7 cellular contexts compared by ENCODE assay signal in the genomic region with DNA sequence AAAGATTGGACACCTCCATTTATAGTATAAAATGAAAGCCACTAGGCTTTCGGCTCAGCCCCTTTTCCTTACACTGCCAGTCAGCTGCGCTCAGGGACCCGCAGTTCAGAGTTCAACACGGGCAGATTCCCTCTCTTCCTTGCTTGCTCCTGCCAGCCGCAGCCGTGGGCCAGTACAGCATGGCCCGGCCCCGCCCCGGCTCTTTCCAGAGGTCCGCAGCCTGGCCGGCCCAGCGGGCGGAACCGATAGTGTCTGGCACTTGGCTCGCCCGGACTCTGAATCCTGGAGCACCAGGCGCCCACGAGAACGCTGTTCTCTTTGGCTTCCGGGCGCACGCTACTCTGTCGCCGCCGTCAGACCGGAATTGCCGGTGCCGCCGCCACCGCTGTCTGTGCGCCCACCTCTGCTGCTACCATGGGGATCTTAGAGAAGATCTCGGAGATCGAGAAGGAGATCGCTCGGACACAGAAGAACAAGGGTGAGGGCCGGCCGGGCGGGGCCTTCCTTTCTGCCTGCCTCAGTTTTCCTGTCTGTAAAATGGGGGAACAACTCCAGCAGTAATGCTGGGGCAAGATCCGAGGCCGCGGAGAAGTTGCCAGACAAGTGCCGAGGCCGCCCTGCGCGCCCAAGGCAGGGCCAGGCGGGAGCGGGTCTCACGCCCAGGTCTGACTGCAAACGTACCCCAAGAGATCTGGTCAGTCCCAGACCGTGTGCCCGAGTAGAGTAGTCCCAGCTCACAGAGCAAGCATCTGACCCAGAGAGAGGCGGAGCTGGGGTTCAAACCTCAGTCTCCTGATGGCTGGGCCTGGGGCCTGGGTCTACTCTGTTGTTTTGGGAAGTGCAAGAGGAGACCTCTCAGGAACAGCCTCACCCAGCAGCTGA. TPM values are rescaled to one million over a fixed set of nuclear protein-coding genes. Genes with fewer than 3 reads are reported as not detected.
A peak's percentile ranks its signal among the peaks of the same experiment; 100 is the strongest.
DNase-seq lines count a peak whose midpoint lies in the region; ATAC-seq and TF ChIP-seq lines count a peak whose summit lies in the region.

TSS of gene DRG2 (plus strand) at position 339 of the 882 bp plus-strand sequence. CDS start at position 415, 76 bp downstream.

- in situ Hi-C loops in gastrocnemius medialis (cut with MboI; ENCODE audit: low sequenced_read_pairs in 4 of 4), result no loop called here

- peaks cover 8% of the 10 kb centered on the region for H3K27me3 Mint-ChIP-seq in brain

- H3K36me3 Mint-ChIP-seq in brain, result peaks cover 10% of the 10 kb centered on the region

- intact Hi-C loops in gastrocnemius medialis (cut with DNase I; ENCODE audit: low total_unique reads), result loop anchor here (2.0 kb wide), 1 partner anchor 227 kb away; the partner anchor contains the start of genes SMCR8 and TOP3A

- no peak within 1 kb of the TSS for H3K27ac ChIP-seq in iPS DF 6.9 (ENCODE audit: low read length)
- peak within 1 kb of the TSS; percentile 81 to 85 (median 84) for H3K27ac ChIP-seq in gastrocnemius medialis

- peaks cover 0 to 5% (median 0%) of the 10 kb centered on the region in 5 experiments for H3K9me3 Mint-ChIP-seq in brain

- peaks cover 27% of the 10 kb centered on the region for H3K4me1 Mint-ChIP-seq in brain

- H3K4me3 ChIP-seq in iPS DF 6.9 (ENCODE audit: low read length) (peak within 1 kb of the TSS; percentile 61; the same call in 1 of the 2 replicates), gastrocnemius medialis (peak within 1 kb of the TSS; percentile 70 to 80 (median 71))

- no CpG with 5 or more reads among the region's 52 CpGs for WGBS in iPS DF 6.9 (ENCODE audit: insufficient coverage, insufficient read length)

- TF ChIP-seq CTCF in brain (conservative IDR thresholded peaks at IDR 0.05) (peak in 1 of 2 experiments; percentile 25), gastrocnemius medialis (IDR thresholded peaks at IDR 0.05 in 4 of 5, conservative IDR thresholded peaks at IDR 0.05 in 1 of 5) (peak in 4 of 5 experiments; percentile 15 to 28 (median 20))

- H3K27me3 ChIP-seq in iPS DF 6.9 (ENCODE audit: control insufficient read depth, insufficient read depth, low read length), result no peaks in the 10 kb centered on the region
- no peaks in the 10 kb centered on the region for H3K27me3 ChIP-seq in gastrocnemius medialis

- DNase-seq in NCI-H2107 treated with DMSO at 0.1 percent for 48 hours (lab: John Stamatoyannopoulos, UW; ENCODE audit: unreplicated experiment) (peak; percentile 18), UCSD-AML1 (lab: John Stamatoyannopoulos, UW; ENCODE audit: unreplicated experiment) (peak; percentile 93), iPS DF 6.9 (ENCODE audit: low read depth, low spot score) (peak; percentile 74), gastrocnemius medialis (peak; percentile 82 to 90)

- H3K4me1 ChIP-seq in iPS DF 6.9 (ENCODE audit: control insufficient read depth, insufficient read depth, low read length) (no peaks in the 10 kb centered on the region), gastrocnemius medialis (peaks cover 13 to 15% of the 10 kb centered on the region in 2 donors)

- ATAC-seq in GM18517 (IDR thresholded peaks at IDR 0.05; ENCODE audit: unreplicated experiment) (peak; percentile 68), HG03039 (IDR thresholded peaks at IDR 0.05; ENCODE audit: unreplicated experiment) (peak; percentile 76), gastrocnemius medialis (peak; percentile 95 to 98)

- H3K36me3 ChIP-seq in iPS DF 6.9 (ENCODE audit: control insufficient read depth, insufficient read depth, low read length) (no peaks in the 10 kb centered on the region), gastrocnemius medialis (no peaks in the 10 kb centered on the region)

- H3K27ac Mint-ChIP-seq in brain, result peak within 1 kb of the TSS; percentile 95 to 99 (median 98)

- peak within 1 kb of the TSS; percentile 97 to 100 (median 99) for H3K4me3 Mint-ChIP-seq in brain

- no peaks in the 10 kb centered on the region for H3K9me3 ChIP-seq in iPS DF 6.9 (ENCODE audit: control insufficient read depth, insufficient read depth, low read length)
- H3K9me3 ChIP-seq in gastrocnemius medialis, result no peaks in the 10 kb centered on the region

- TF ChIP-seq POLR2A in gastrocnemius medialis (IDR thresholded peaks at IDR 0.05), result peak; percentile 22 to 53

RNA-seq across cellular contexts. Expression of gene DRG2, which starts in this region (rescaled TPM):
- 62.1 TPM for polyA plus RNA-seq in brain (ENCODE audit: insufficient read depth, low read depth, low replicate concordance)
- total RNA-seq in gastrocnemius medialis, result 10 to 100 TPM; 34.7 to 52.3 (median 37.4) TPM

Comparison
In these comparisons a context has a peak if more than half of its experiments do, and no peak if none do; other contexts are left out.
1. DNase-seq: peak in every context shown above with its lines; median percentile 93 in UCSD-AML1; 86 in gastrocnemius medialis; 74 in iPS DF 6.9; 18 in NCI-H2107 treated with DMSO at 0.1 percent for 48 hours.